ENCODE assay signal across 8 cellular contexts in genomic region chr1:35554261-35555211, GRCh38. TPM values are rescaled to one million over a fixed set of nuclear protein-coding genes. Genes with fewer than 3 reads are reported as not detected.
DNase-seq lines count a peak whose midpoint lies in the region; TF ChIP-seq lines count a peak whose summit lies in the region.
"Had no signal": no experiment of that assay in that cellular context is flagged by ENCODE, and none has a peak within 500 bp of the region (broad histone marks: within the 10 kb centered on the region; RNA-seq: fewer than 3 reads in every experiment).

No MANE protein-coding gene starts in this region.

- H3K9ac ChIP-seq in GM23248 (no peak overlapping the region), parathyroid adenoma (no peak overlapping the region)

- H2AFZ ChIP-seq in GM23248: no peak overlapping the region
- no peak overlapping the region for H2AFZ ChIP-seq in parathyroid adenoma

- DNase-seq in GM23248 (no peak), NCI-H2196 (lab: John Stamatoyannopoulos, UW; ENCODE audit: unreplicated experiment) (peak; percentile 50), epithelial cell of esophagus (ENCODE audit: low read depth) (no peak), NCI-H345 treated with DMSO at 0.1 percent for 48 hours (lab: John Stamatoyannopoulos, UW; ENCODE audit: unreplicated experiment) (no peak)
- no peak for DNase-seq in activated naive CD4-positive, alpha-beta T cell treated with anti-CD3 and anti-CD28 coated beads, Interleukin-2, amount 50 U/mL, for 16 hours
- DNase-seq in stimulated activated CD4-positive, alpha-beta T cell treated with anti-CD3 and anti-CD28 coated beads, Interleukin-2, amount 100 ng/mL, for 48 hours: no peak
- DNase-seq: NCI-H1417 treated with DMSO at 0.1 percent for 48 hours had no signal

- H3K4me1 ChIP-seq in GM23248 (ENCODE audit: insufficient read depth) (peaks cover 25% of the 10 kb centered on the region), parathyroid adenoma (peaks cover 9% of the 10 kb centered on the region)

- H3K9me2 ChIP-seq in GM23248 (ENCODE audit: insufficient read depth): no peaks in the 10 kb centered on the region

- H3K36me3 ChIP-seq in GM23248 (ENCODE audit: low read depth) (peaks cover 28% of the 10 kb centered on the region; the same call in 1 of the 2 replicates), parathyroid adenoma (ENCODE audit: control insufficient read depth, insufficient read depth, low read length) (no peaks in the 10 kb centered on the region)

- H3K27ac ChIP-seq in GM23248 (peak overlapping the region; percentile 70), parathyroid adenoma (peak overlapping the region; percentile 15)

- H3F3A ChIP-seq in GM23248 (ENCODE audit: insufficient read depth): peaks cover 30% of the 10 kb centered on the region

- H3K27me3 ChIP-seq in GM23248 (replicated peaks; ENCODE audit: insufficient read depth): no peaks in the 10 kb centered on the region
- H3K27me3 ChIP-seq in parathyroid adenoma (ENCODE audit: control insufficient read depth, insufficient read depth, low read length): no peaks in the 10 kb centered on the region

- no peaks in the 10 kb centered on the region for H4K20me1 ChIP-seq in GM23248 (ENCODE audit: insufficient read depth)

- TF ChIP-seq CTCF in epithelial cell of esophagus (IDR thresholded peaks at IDR 0.05; ENCODE audit: insufficient read depth, low read depth, low read length, missing control alignments) (no peak), parathyroid adenoma (IDR thresholded peaks at IDR 0.05) (no peak)

- 71 to 74% methylated on average over 7 of the region's 7 CpGs for WGBS in GM23248 (ENCODE audit: low coverage in 1 of 2, low lambda C conversion rate in 2 of 2, missing lambda C conversion rate in 2 of 2), 2 experiments

- in situ Hi-C loops in GM23248 (cut with MboI): no loop called here

- H3K4me3 ChIP-seq in GM23248 (peak overlapping the region; percentile 86), epithelial cell of esophagus (ENCODE audit: low read length) (peak overlapping the region; percentile 14), parathyroid adenoma (ENCODE audit: low read depth, low read length) (no peak overlapping the region)

- H3K79me2 ChIP-seq in GM23248 (ENCODE audit: insufficient read depth) (peaks cover 21% of the 10 kb centered on the region), parathyroid adenoma (peaks cover 9% of the 10 kb centered on the region)

- H3K4me2 ChIP-seq in GM23248 (ENCODE audit: unreplicated experiment) (peak overlapping the region; percentile 95), parathyroid adenoma (ENCODE audit: low read length) (peak overlapping the region; percentile 37)

- H3K9me3 ChIP-seq in GM23248 (ENCODE audit: low read depth) (no peaks in the 10 kb centered on the region), parathyroid adenoma (ENCODE audit: control insufficient read depth, low read length) (no peaks in the 10 kb centered on the region)

RNA-seq across cellular contexts. Expression of gene KIAA0319L, which starts 2.7 kb away (rescaled TPM):
- 24.4 and 28.3 TPM in 2 replicates for total RNA-seq in GM23248 (2014; rRNA removed; shearing (Covaris generic))
- 16.6 and 18.1 TPM in 2 replicates for polyA plus RNA-seq in GM23248 (2016; fragmentation: Nextera tagmentation; extraction: Ambion mirVana)

RNA-seq across cellular contexts. Expression of gene NCDN, which starts 3.1 kb away (rescaled TPM):
- 34.1 and 39.7 TPM in 2 replicates for total RNA-seq in GM23248 (2014; rRNA removed; shearing (Covaris generic))
- 29.6 and 30.2 TPM in 2 replicates for polyA plus RNA-seq in GM23248 (2016; fragmentation: Nextera tagmentation; extraction: Ambion mirVana)

RNA-seq across cellular contexts. Expression of gene TFAP2E, which starts 18.6 kb away (rescaled TPM):
- not detected in 2 replicates for total RNA-seq in GM23248 (2014; rRNA removed; shearing (Covaris generic))
- 0.18 TPM in 1 of 2 replicates, not detected in the other for polyA plus RNA-seq in GM23248 (2016; fragmentation: Nextera tagmentation; extraction: Ambion mirVana)
